1 cellular context compared by ENCODE assay signal in the genomic region with DNA sequence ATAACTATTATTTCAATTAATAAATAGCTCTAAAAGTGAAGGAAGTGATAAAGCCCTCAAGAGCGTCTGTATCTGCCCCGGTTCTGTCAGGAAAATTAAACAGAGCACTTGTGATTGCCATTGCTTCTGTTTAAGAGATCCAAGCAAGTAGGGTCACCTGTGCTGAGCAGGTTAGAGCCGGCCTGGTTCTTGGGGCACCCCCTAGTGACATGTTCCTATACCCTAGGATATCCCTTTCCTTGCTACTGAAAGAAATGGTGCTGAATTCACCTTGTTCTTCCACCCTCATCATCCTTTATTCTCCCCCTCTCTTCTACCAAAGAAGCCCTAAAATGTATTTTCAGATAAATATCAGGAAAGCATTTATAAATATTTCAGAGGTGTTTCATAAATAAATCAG.
A peak's percentile ranks its signal among the peaks of the same experiment; 100 is the strongest.
TF ChIP-seq lines count a peak whose summit lies in the region.

No MANE protein-coding gene starts in this region.

TF ChIP-seq in HepG2, 621 proteins besides CTCF, POLR2A, EP300 and RAD21 (continued from another document):
- TF ChIP-seq, protein P1, sequence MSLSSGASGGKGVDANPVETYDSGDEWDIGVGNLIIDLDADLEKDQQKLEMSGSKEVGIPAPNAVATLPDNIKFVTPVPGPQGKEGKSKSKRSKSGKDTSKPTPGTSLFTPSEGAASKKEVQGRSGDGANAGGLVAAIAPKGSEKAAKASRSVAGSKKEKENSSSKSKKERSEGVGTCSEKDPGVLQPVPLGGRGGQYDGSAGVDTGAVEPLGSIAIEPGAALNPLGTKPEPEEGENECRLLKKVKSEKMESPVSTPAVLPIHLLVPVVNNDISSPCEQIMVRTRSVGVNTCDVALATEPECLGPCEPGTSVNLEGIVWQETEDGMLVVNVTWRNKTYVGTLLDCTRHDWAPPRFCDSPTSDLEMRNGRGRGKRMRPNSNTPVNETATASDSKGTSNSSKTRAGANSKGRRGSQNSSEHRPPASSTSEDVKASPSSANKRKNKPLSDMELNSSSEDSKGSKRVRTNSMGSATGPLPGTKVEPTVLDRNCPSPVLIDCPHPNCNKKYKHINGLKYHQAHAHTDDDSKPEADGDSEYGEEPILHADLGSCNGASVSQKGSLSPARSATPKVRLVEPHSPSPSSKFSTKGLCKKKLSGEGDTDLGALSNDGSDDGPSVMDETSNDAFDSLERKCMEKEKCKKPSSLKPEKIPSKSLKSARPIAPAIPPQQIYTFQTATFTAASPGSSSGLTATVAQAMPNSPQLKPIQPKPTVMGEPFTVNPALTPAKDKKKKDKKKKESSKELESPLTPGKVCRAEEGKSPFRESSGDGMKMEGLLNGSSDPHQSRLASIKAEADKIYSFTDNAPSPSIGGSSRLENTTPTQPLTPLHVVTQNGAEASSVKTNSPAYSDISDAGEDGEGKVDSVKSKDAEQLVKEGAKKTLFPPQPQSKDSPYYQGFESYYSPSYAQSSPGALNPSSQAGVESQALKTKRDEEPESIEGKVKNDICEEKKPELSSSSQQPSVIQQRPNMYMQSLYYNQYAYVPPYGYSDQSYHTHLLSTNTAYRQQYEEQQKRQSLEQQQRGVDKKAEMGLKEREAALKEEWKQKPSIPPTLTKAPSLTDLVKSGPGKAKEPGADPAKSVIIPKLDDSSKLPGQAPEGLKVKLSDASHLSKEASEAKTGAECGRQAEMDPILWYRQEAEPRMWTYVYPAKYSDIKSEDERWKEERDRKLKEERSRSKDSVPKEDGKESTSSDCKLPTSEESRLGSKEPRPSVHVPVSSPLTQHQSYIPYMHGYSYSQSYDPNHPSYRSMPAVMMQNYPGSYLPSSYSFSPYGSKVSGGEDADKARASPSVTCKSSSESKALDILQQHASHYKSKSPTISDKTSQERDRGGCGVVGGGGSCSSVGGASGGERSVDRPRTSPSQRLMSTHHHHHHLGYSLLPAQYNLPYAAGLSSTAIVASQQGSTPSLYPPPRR (CRISPR knock-in tag; IDR thresholded peaks at IDR 0.05; ENCODE audit: borderline replicate concordance): no peak
- TF ChIP-seq TRIM24 (CRISPR knock-in tag; IDR thresholded peaks at IDR 0.05) (no peak), SMC3 (IDR thresholded peaks at IDR 0.05; ENCODE audit: low read length) (0 out of 2 replicates have a peak, but pooled peaks have one; percentile 7), ZNF569 (CRISPR knock-in tag; IDR thresholded peaks at IDR 0.05; ENCODE audit: borderline replicate concordance) (no peak), SUZ12 (IDR thresholded peaks at IDR 0.05; ENCODE audit: low read depth, low read length) (no peak), ZNF205 (CRISPR knock-in tag; IDR thresholded peaks at IDR 0.05) (no peak)
